Comparison of ENCODE assay signal across 1 cellular context in the genomic region with DNA sequence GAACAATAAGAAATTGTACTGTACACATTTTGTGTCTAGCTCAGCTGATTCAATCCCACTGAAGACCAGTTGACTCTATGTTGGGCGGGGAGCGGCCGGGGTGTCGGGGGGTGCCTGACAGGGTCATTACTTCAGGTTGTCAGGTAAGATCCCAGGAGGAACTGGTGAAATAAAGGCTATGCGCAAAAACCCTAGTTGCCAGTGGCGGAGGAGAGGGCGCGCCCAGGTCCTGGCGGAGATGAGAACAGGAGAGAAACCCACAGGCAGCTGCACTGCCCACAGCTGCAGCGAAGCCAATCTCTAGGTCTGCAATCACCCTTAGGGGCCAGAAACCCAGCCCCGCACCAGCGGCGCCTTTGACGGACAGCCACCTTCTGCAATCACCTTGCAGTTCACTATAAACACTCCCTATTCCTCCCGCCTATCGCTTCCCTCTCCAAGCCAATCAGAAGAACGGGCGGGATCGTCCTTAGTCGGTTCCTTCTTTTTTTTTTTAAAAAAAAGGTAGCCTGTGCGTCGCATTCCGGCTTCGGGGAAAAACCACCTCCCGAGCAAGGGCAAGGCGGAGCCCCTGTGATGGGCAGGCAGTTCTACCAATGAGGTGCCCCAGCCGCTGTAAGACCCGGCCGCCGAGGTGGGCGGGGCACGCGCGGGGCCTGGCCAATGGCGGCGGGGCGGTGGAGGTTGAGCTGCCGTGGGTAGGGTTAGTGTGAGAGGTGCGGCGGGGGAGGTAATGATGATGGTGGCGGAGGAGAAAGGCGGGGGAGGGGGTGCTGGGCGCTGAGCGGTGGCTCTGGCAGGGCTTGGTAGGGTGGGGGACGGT.
TF ChIP-seq lines count a peak whose summit lies in the region.

A gene (plus strand): TSS at position 707 of the 823 bp plus-strand sequence. CDS start 1,479 bp downstream, outside the sequence.

TF ChIP-seq in HepG2, 621 proteins besides CTCF, POLR2A, EP300 and RAD21 (continued from another document and continues in another):
- TF ChIP-seq, protein P1, sequence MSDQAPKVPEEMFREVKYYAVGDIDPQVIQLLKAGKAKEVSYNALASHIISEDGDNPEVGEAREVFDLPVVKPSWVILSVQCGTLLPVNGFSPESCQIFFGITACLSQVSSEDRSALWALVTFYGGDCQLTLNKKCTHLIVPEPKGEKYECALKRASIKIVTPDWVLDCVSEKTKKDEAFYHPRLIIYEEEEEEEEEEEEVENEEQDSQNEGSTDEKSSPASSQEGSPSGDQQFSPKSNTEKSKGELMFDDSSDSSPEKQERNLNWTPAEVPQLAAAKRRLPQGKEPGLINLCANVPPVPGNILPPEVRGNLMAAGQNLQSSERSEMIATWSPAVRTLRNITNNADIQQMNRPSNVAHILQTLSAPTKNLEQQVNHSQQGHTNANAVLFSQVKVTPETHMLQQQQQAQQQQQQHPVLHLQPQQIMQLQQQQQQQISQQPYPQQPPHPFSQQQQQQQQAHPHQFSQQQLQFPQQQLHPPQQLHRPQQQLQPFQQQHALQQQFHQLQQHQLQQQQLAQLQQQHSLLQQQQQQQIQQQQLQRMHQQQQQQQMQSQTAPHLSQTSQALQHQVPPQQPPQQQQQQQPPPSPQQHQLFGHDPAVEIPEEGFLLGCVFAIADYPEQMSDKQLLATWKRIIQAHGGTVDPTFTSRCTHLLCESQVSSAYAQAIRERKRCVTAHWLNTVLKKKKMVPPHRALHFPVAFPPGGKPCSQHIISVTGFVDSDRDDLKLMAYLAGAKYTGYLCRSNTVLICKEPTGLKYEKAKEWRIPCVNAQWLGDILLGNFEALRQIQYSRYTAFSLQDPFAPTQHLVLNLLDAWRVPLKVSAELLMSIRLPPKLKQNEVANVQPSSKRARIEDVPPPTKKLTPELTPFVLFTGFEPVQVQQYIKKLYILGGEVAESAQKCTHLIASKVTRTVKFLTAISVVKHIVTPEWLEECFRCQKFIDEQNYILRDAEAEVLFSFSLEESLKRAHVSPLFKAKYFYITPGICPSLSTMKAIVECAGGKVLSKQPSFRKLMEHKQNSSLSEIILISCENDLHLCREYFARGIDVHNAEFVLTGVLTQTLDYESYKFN (CRISPR knock-in tag; conservative IDR thresholded peaks at IDR 0.05): peak; percentile 68
- no peak for TF ChIP-seq ZNF850 (CRISPR knock-in tag; conservative IDR thresholded peaks at IDR 0.05)
- peak; percentile 32; the same call in 1 of the 2 replicates for TF ChIP-seq XBP1 (CRISPR knock-in tag; IDR thresholded peaks at IDR 0.05)
- TF ChIP-seq, protein P2, sequence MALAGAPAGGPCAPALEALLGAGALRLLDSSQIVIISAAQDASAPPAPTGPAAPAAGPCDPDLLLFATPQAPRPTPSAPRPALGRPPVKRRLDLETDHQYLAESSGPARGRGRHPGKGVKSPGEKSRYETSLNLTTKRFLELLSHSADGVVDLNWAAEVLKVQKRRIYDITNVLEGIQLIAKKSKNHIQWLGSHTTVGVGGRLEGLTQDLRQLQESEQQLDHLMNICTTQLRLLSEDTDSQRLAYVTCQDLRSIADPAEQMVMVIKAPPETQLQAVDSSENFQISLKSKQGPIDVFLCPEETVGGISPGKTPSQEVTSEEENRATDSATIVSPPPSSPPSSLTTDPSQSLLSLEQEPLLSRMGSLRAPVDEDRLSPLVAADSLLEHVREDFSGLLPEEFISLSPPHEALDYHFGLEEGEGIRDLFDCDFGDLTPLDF (CRISPR knock-in tag; IDR thresholded peaks at IDR 0.05): peak; percentile 89
- TF ChIP-seq SAFB2 (CRISPR knock-in tag; IDR thresholded peaks at IDR 0.05; ENCODE audit: borderline replicate concordance, low read depth): peak; percentile 66; the same call in 1 of the 2 replicates
- TF ChIP-seq SMARCE1 (IDR thresholded peaks at IDR 0.05; ENCODE audit: borderline replicate concordance): no peak
- TF ChIP-seq BRCA1 (CRISPR knock-in tag; IDR thresholded peaks at IDR 0.05): no peak; the same call in 1 of the 2 replicates
- peak; percentile 36; the same call in 1 of the 2 replicates for TF ChIP-seq KDM3A (CRISPR knock-in tag; IDR thresholded peaks at IDR 0.05; ENCODE audit: low read depth)
- no peak for TF ChIP-seq ZNF547 (CRISPR knock-in tag; IDR thresholded peaks at IDR 0.05)
- no peak for TF ChIP-seq ZNF24 (IDR thresholded peaks at IDR 0.05)
- TF ChIP-seq, protein P3, sequence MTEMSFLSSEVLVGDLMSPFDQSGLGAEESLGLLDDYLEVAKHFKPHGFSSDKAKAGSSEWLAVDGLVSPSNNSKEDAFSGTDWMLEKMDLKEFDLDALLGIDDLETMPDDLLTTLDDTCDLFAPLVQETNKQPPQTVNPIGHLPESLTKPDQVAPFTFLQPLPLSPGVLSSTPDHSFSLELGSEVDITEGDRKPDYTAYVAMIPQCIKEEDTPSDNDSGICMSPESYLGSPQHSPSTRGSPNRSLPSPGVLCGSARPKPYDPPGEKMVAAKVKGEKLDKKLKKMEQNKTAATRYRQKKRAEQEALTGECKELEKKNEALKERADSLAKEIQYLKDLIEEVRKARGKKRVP (CRISPR knock-in tag; IDR thresholded peaks at IDR 0.05): no peak
- TF ChIP-seq, protein P4, sequence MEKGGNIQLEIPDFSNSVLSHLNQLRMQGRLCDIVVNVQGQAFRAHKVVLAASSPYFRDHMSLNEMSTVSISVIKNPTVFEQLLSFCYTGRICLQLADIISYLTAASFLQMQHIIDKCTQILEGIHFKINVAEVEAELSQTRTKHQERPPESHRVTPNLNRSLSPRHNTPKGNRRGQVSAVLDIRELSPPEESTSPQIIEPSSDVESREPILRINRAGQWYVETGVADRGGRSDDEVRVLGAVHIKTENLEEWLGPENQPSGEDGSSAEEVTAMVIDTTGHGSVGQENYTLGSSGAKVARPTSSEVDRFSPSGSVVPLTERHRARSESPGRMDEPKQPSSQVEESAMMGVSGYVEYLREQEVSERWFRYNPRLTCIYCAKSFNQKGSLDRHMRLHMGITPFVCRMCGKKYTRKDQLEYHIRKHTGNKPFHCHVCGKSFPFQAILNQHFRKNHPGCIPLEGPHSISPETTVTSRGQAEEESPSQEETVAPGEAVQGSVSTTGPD (CRISPR knock-in tag; IDR thresholded peaks at IDR 0.05): no peak
- TF ChIP-seq ZNF468 (CRISPR knock-in tag; IDR thresholded peaks at IDR 0.05): no peak
- TF ChIP-seq, protein P5, sequence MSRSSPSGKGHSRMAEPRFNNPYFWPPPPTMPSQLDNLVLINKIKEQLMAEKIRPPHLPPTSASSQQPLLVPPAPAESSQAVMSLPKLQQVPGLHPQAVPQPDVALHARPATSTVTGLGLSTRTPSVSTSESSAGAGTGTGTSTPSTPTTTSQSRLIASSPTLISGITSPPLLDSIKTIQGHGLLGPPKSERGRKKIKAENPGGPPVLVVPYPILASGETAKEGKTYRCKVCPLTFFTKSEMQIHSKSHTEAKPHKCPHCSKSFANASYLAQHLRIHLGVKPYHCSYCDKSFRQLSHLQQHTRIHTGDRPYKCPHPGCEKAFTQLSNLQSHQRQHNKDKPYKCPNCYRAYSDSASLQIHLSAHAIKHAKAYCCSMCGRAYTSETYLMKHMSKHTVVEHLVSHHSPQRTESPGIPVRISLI (CRISPR knock-in tag; IDR thresholded peaks at IDR 0.05; ENCODE audit: borderline replicate concordance): peak; percentile 100
- peak; percentile 100 for TF ChIP-seq FOXK1 (CRISPR knock-in tag; IDR thresholded peaks at IDR 0.05; ENCODE audit: borderline replicate concordance, low read depth)
- no peak for TF ChIP-seq ZNF136 (CRISPR knock-in tag; IDR thresholded peaks at IDR 0.05; ENCODE audit: low read depth)
- no peak for TF ChIP-seq NR2F1 (CRISPR knock-in tag; IDR thresholded peaks at IDR 0.05)
- TF ChIP-seq, protein P6, sequence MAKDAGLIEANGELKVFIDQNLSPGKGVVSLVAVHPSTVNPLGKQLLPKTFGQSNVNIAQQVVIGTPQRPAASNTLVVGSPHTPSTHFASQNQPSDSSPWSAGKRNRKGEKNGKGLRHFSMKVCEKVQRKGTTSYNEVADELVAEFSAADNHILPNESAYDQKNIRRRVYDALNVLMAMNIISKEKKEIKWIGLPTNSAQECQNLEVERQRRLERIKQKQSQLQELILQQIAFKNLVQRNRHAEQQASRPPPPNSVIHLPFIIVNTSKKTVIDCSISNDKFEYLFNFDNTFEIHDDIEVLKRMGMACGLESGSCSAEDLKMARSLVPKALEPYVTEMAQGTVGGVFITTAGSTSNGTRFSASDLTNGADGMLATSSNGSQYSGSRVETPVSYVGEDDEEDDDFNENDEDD (CRISPR knock-in tag; IDR thresholded peaks at IDR 0.05; ENCODE audit: borderline replicate concordance): peak; percentile 72; the same call in 1 of the 2 replicates
- TF ChIP-seq CEBPG (CRISPR knock-in tag; IDR thresholded peaks at IDR 0.05): peak; percentile 54
- TF ChIP-seq ZNF724P (CRISPR knock-in tag; IDR thresholded peaks at IDR 0.05; ENCODE audit: borderline replicate concordance): peak; percentile 45; the same call in 1 of the 2 replicates
- TF ChIP-seq HNRNPK (IDR thresholded peaks at IDR 0.05; ENCODE audit: low read depth, low read length, poor library complexity, severe bottlenecking): peak; percentile 90
- no peak for TF ChIP-seq ZNF496 (CRISPR knock-in tag; IDR thresholded peaks at IDR 0.05; ENCODE audit: insufficient replicate concordance)
- no peak for TF ChIP-seq PCBP2 (optimal IDR thresholded peaks at IDR 0.05; ENCODE audit: low read depth, low read length, poor library complexity, severe bottlenecking)
- TF ChIP-seq, protein P7, sequence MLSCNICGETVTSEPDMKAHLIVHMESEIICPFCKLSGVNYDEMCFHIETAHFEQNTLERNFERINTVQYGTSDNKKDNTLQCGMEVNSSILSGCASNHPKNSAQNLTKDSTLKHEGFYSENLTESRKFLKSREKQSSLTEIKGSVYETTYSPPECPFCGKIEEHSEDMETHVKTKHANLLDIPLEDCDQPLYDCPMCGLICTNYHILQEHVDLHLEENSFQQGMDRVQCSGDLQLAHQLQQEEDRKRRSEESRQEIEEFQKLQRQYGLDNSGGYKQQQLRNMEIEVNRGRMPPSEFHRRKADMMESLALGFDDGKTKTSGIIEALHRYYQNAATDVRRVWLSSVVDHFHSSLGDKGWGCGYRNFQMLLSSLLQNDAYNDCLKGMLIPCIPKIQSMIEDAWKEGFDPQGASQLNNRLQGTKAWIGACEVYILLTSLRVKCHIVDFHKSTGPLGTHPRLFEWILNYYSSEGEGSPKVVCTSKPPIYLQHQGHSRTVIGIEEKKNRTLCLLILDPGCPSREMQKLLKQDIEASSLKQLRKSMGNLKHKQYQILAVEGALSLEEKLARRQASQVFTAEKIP (CRISPR knock-in tag; IDR thresholded peaks at IDR 0.05; ENCODE audit: borderline replicate concordance): no peak
- TF ChIP-seq ZNF256 (CRISPR knock-in tag; conservative IDR thresholded peaks at IDR 0.05): no peak
- TF ChIP-seq RXRA (CRISPR knock-in tag; IDR thresholded peaks at IDR 0.05): 0 out of 2 replicates have a peak, but pooled peaks have one; percentile 14
- TF ChIP-seq MYNN (CRISPR knock-in tag; IDR thresholded peaks at IDR 0.05; ENCODE audit: low read depth): no peak; the same call in 1 of the 2 replicates
- no peak for TF ChIP-seq ZNF354B (CRISPR knock-in tag; IDR thresholded peaks at IDR 0.05)
- peak; percentile 97 for TF ChIP-seq ZNF292 (CRISPR knock-in tag; IDR thresholded peaks at IDR 0.05; ENCODE audit: borderline replicate concordance, low read depth)
- TF ChIP-seq, protein P8, sequence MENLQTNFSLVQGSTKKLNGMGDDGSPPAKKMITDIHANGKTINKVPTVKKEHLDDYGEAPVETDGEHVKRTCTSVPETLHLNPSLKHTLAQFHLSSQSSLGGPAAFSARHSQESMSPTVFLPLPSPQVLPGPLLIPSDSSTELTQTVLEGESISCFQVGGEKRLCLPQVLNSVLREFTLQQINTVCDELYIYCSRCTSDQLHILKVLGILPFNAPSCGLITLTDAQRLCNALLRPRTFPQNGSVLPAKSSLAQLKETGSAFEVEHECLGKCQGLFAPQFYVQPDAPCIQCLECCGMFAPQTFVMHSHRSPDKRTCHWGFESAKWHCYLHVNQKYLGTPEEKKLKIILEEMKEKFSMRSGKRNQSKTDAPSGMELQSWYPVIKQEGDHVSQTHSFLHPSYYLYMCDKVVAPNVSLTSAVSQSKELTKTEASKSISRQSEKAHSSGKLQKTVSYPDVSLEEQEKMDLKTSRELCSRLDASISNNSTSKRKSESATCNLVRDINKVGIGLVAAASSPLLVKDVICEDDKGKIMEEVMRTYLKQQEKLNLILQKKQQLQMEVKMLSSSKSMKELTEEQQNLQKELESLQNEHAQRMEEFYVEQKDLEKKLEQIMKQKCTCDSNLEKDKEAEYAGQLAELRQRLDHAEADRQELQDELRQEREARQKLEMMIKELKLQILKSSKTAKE (CRISPR knock-in tag; IDR thresholded peaks at IDR 0.05; ENCODE audit: borderline replicate concordance): no peak
- no peak for TF ChIP-seq SETDB1 (CRISPR knock-in tag; IDR thresholded peaks at IDR 0.05; ENCODE audit: borderline replicate concordance)
- no peak for TF ChIP-seq RBAK (CRISPR knock-in tag; IDR thresholded peaks at IDR 0.05)
- TF ChIP-seq ZNF775 (CRISPR knock-in tag; IDR thresholded peaks at IDR 0.05; ENCODE audit: borderline replicate concordance): no peak
- TF ChIP-seq KLF12 (CRISPR knock-in tag; IDR thresholded peaks at IDR 0.05; ENCODE audit: borderline replicate concordance): no peak; the same call in 1 of the 2 replicates
- peak; percentile 84 for TF ChIP-seq RBM39 (IDR thresholded peaks at IDR 0.05; ENCODE audit: low read depth, low read length, poor library complexity, severe bottlenecking)
- TF ChIP-seq ELF4 (CRISPR knock-in tag; IDR thresholded peaks at IDR 0.05; ENCODE audit: borderline replicate concordance): no peak
- TF ChIP-seq, protein P9, sequence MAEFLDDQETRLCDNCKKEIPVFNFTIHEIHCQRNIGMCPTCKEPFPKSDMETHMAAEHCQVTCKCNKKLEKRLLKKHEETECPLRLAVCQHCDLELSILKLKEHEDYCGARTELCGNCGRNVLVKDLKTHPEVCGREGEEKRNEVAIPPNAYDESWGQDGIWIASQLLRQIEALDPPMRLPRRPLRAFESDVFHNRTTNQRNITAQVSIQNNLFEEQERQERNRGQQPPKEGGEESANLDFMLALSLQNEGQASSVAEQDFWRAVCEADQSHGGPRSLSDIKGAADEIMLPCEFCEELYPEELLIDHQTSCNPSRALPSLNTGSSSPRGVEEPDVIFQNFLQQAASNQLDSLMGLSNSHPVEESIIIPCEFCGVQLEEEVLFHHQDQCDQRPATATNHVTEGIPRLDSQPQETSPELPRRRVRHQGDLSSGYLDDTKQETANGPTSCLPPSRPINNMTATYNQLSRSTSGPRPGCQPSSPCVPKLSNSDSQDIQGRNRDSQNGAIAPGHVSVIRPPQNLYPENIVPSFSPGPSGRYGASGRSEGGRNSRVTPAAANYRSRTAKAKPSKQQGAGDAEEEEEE (CRISPR knock-in tag; IDR thresholded peaks at IDR 0.05; ENCODE audit: borderline replicate concordance): peak; percentile 82; the same call in 1 of the 2 replicates
- TF ChIP-seq ZNF543 (CRISPR knock-in tag; IDR thresholded peaks at IDR 0.05): no peak
- no peak for TF ChIP-seq MZF1 (CRISPR knock-in tag; IDR thresholded peaks at IDR 0.05; ENCODE audit: borderline replicate concordance)
- TF ChIP-seq HNRNPL (IDR thresholded peaks at IDR 0.05; ENCODE audit: low read depth, low read length): 0 out of 2 replicates have a peak, but pooled peaks have one; percentile 72
- TF ChIP-seq PHB2 (IDR thresholded peaks at IDR 0.05; ENCODE audit: partially characterized antibody): no peak
- TF ChIP-seq ZBTB20 (CRISPR knock-in tag; IDR thresholded peaks at IDR 0.05; ENCODE audit: borderline replicate concordance, low read depth): 0 out of 2 replicates have a peak, but pooled peaks have one; percentile 56
- TF ChIP-seq FOXA3 (CRISPR knock-in tag; IDR thresholded peaks at IDR 0.05): peak; percentile 67
- no peak for TF ChIP-seq ZSCAN30 (CRISPR knock-in tag; IDR thresholded peaks at IDR 0.05)
- TF ChIP-seq KLF6 (CRISPR knock-in tag; IDR thresholded peaks at IDR 0.05): 0 out of 2 replicates have a peak, but pooled peaks have one; percentile 11
- TF ChIP-seq ZFP36L2 (CRISPR knock-in tag; IDR thresholded peaks at IDR 0.05): no peak; the same call in 1 of the 2 replicates
- TF ChIP-seq TOE1 (CRISPR knock-in tag; IDR thresholded peaks at IDR 0.05): no peak
- peak; percentile 54; the same call in 1 of the 2 replicates for TF ChIP-seq HOXA3 (CRISPR knock-in tag; IDR thresholded peaks at IDR 0.05)
- TF ChIP-seq MXI1 (IDR thresholded peaks at IDR 0.05; ENCODE audit: borderline replicate concordance, low read depth, low read length): peak; percentile 64; the same call in 1 of the 3 replicates
